In the genomic region with DNA sequence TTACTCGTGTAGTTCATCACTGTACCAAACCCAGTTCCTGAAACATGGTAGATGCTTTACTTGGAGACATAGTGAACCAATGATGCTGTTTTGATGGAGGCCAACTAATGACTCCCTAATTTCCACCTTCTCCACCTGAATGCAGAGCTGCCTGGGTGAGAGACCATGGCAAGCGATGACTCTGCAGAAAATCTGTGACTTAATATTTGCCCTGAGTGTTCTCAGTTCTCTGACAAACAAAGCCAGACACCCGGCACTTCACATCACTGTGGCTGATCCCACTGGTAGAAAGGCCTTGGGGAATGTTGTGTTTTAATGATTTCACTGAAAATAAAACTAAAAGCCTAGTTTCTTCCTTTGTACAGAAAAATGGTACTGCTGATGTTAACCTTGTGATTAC, we compare ENCODE assay signal across 21 cellular contexts. TPM values are rescaled to one million over a fixed set of nuclear protein-coding genes. Genes with fewer than 3 reads are reported as not detected.
DNase-seq lines count a peak whose midpoint lies in the region; ATAC-seq, FAIRE-seq and TF ChIP-seq lines count a peak whose summit lies in the region.
"Had no signal": no experiment of that assay in that cellular context is flagged by ENCODE, and none has a peak within 500 bp of the region (broad histone marks: within the 10 kb centered on the region; RNA-seq: fewer than 3 reads in every experiment).

No MANE protein-coding gene starts in this region.

- H4K91ac ChIP-seq in neuronal stem cell (ENCODE audit: low read depth, low read length, poor library complexity), result no peak overlapping the region

- H2BK5ac ChIP-seq in neuronal stem cell (ENCODE audit: low read length), result no peak overlapping the region

- TF ChIP-seq RAD21 in A549 (conservative IDR thresholded peaks at IDR 0.05 in 1 of 2, IDR thresholded peaks at IDR 0.05 in 1 of 2), result no peak

- no peak for TF ChIP-seq POLR2A in A549 (IDR thresholded peaks at IDR 0.05; ENCODE audit: low read length)

- ATAC-seq in A549, result no peak
- no peak for ATAC-seq in activated naive CD4-positive, alpha-beta T cell treated with anti-CD3 and anti-CD28 coated beads, Interleukin-2, amount 50 U/mL, for 72 hours
- ATAC-seq in HG03354 (IDR thresholded peaks at IDR 0.05; ENCODE audit: poor library complexity, severe bottlenecking, unreplicated experiment), result no peak
- ATAC-seq: GM12878 had no signal

- CTCF ChIA-PET in A549 (lab: Yijun Ruan, JAX), result interaction anchor here (0.6 kb wide), 1 partner anchor 980 kb away, joined by 3 read pairs; no protein-coding TSS in a partner anchor

- no peak overlapping the region for H4K8ac ChIP-seq in neuronal stem cell (ENCODE audit: low read depth, low read length)

- peak overlapping the region; percentile 40 for H2AFZ ChIP-seq in neuronal stem cell (ENCODE audit: low read length)
- H2AFZ ChIP-seq: GM23248 had no signal

- no peak overlapping the region for H3K23ac ChIP-seq in neuronal stem cell (ENCODE audit: low read depth, low read length, poor library complexity)

- H3K4ac ChIP-seq in neuronal stem cell (ENCODE audit: low read length), result no peak overlapping the region

- H3K27ac ChIP-seq in A549 (no peak overlapping the region), SJCRH30 (0 out of 2 replicates have a peak overlapping the region, but pooled peaks have one; percentile 4), neuronal stem cell (replicated peaks; ENCODE audit: low read length) (no peak overlapping the region)
- H3K27ac ChIP-seq: 22Rv1, BLaER1, GM23248, HL-60 had no signal

- no peak for TF ChIP-seq EP300 in A549 (IDR thresholded peaks at IDR 0.05)

- no peak overlapping the region for H3K14ac ChIP-seq in neuronal stem cell (ENCODE audit: low read length)

- H3K9me3 ChIP-seq in A549 (no peaks in the 10 kb centered on the region), SJCRH30 (replicated peaks) (no peaks in the 10 kb centered on the region), neuronal stem cell (replicated peaks in 1 of 2; ENCODE audit: control insufficient read depth in 2 of 2, insufficient read depth in 1 of 2, low read depth in 1 of 2, low read length in 2 of 2) (no peaks in the 10 kb centered on the region)
- H3K9me3 ChIP-seq: BLaER1 had no signal

- 41% methylated on average over 3 of the region's 3 CpGs for WGBS in A549 (ENCODE audit: missing lambda C conversion rate)
- no CpG with 5 or more reads among the region's 3 CpGs for WGBS in neuronal stem cell (ENCODE audit: extremely low coverage in 2 of 2, insufficient read length in 2 of 2, insufficient replicate concordance in 1 of 2), 2 donors

- no peak overlapping the region for H2AK5ac ChIP-seq in neuronal stem cell (ENCODE audit: low read depth, low read length)

- H3K4me2 ChIP-seq in A549, result no peak overlapping the region
- no peak overlapping the region for H3K4me2 ChIP-seq in neuronal stem cell (ENCODE audit: insufficient read depth, low read length, poor library complexity, severe bottlenecking)
- H3K4me2 ChIP-seq: BLaER1 had no signal

- H3K4me3 ChIP-seq in A549 (no peak overlapping the region), SJCRH30 (no peak overlapping the region), neuronal stem cell (ENCODE audit: low read length in 2 of 2) (no peak overlapping the region)
- H3K4me3 ChIP-seq: BLaER1, GM12878, GM23248 had no signal

- H2BK120ac ChIP-seq in neuronal stem cell (ENCODE audit: low read depth, low read length), result no peak overlapping the region

- no peaks in the 10 kb centered on the region for H3K27me3 ChIP-seq in SJCRH30
- H3K27me3 ChIP-seq in neuronal stem cell (ENCODE audit: control insufficient read depth in 3 of 3, insufficient read depth in 3 of 3, low read depth in 1 of 3, low read length in 3 of 3), result no peaks in the 10 kb centered on the region
- H3K27me3 ChIP-seq: BLaER1 had no signal

- H3K4me1 ChIP-seq in A549 (no peaks in the 10 kb centered on the region), SJCRH30 (no peaks in the 10 kb centered on the region), neuronal stem cell (ENCODE audit: control insufficient read depth in 2 of 2, insufficient read depth in 1 of 2, low read depth in 1 of 2, low read length in 2 of 2) (peaks cover 4 to 16% of the 10 kb centered on the region in 2 donors)
- H3K4me1 ChIP-seq: BLaER1 had no signal

- no peaks in the 10 kb centered on the region for H3K36me3 Mint-ChIP-seq in activated naive CD4-positive, alpha-beta T cell treated with anti-CD3 and anti-CD28 coated beads, Interleukin-2, amount 50 U/mL, for 72 hours
- H3K36me3 Mint-ChIP-seq: CD14-positive monocyte; CD4-positive, alpha-beta memory T cell had no signal

- H2BK15ac ChIP-seq in neuronal stem cell (ENCODE audit: low read length), result no peak overlapping the region

- no peak for FAIRE-seq in A549 (lab: Jason Lieb, UNC)
- FAIRE-seq: GM12878, H54 had no signal

- H3K18ac ChIP-seq in neuronal stem cell (ENCODE audit: low read length), result no peak overlapping the region

- POLR2A ChIA-PET in A549 (lab: Yijun Ruan, JAX), result no interaction called here

- H3K36me3 ChIP-seq in SJCRH30 (no peaks in the 10 kb centered on the region), neuronal stem cell (replicated peaks in 1 of 2; ENCODE audit: control insufficient read depth in 2 of 2, insufficient read depth in 2 of 2, low read length in 2 of 2) (no peaks in the 10 kb centered on the region)
- H3K36me3 ChIP-seq: BLaER1 had no signal

- H3K79me1 ChIP-seq in neuronal stem cell (ENCODE audit: low read depth, low read length), result no peaks in the 10 kb centered on the region

- H3K9ac ChIP-seq in neuronal stem cell (ENCODE audit: low read depth, low read length, poor library complexity), result no peak overlapping the region
- H3K9ac ChIP-seq: BLaER1, GM23248 had no signal

- no peak for TF ChIP-seq CTCF in A549 (IDR thresholded peaks at IDR 0.05)

- peaks cover 0 to 1% of the 10 kb centered on the region in 2 donors for H3K9me3 Mint-ChIP-seq in activated naive CD4-positive, alpha-beta T cell treated with anti-CD3 and anti-CD28 coated beads, Interleukin-2, amount 50 U/mL, for 72 hours

- H2BK12ac ChIP-seq in neuronal stem cell (ENCODE audit: low read length), result no peak overlapping the region

- peak; percentile 11 for DNase-seq in DMS53 (lab: John Stamatoyannopoulos, UW)
- no peak for DNase-seq in DMS53 treated with DMSO at 0.1 percent for 48 hours (lab: John Stamatoyannopoulos, UW; ENCODE audit: unreplicated experiment)
- no peak for DNase-seq in A549 (ENCODE audit: low read depth in 1 of 2, low spot score in 1 of 2)
- DNase-seq in SJCRH30, result peak in 1 of 2 experiments; percentile 13
- DNase-seq in neuronal stem cell (ENCODE audit: low spot score), result no peak
- no peak for DNase-seq in activated naive CD4-positive, alpha-beta T cell treated with anti-CD3 and anti-CD28 coated beads, Interleukin-2, amount 50 U/mL, for 72 hours (ENCODE audit: low spot score in 2 of 2)
- no peak for DNase-seq in T-helper 9 cell
- DNase-seq: CD4-positive, alpha-beta memory T cell; DMS153; DND-41; EL; GM23248; HCEC 1CT; IMR-90 had no signal

- H3K27ac Mint-ChIP-seq in activated naive CD4-positive, alpha-beta T cell treated with anti-CD3 and anti-CD28 coated beads, Interleukin-2, amount 50 U/mL, for 72 hours, result no peak overlapping the region
- H3K27ac Mint-ChIP-seq: CD14-positive monocyte; CD4-positive, alpha-beta memory T cell had no signal

TF ChIP-seq in A549, 52 proteins besides CTCF, POLR2A, EP300 and RAD21:
- TF ChIP-seq HOXB5 (CRISPR knock-in tag; IDR thresholded peaks at IDR 0.05) (no peak), NFE2L2 (conservative IDR thresholded peaks at IDR 0.05; ENCODE audit: low read length) (0 out of 2 replicates have a peak, but pooled peaks have one; percentile 19), MAFK (IDR thresholded peaks at IDR 0.05; ENCODE audit: partially characterized antibody) (peak; percentile 25), GATA3 (IDR thresholded peaks at IDR 0.05; ENCODE audit: borderline replicate concordance) (no peak), ZSCAN20 (CRISPR knock-in tag; IDR thresholded peaks at IDR 0.05) (no peak), HOXA7 (CRISPR knock-in tag; IDR thresholded peaks at IDR 0.05) (no peak), NPAS2 (CRISPR knock-in tag; IDR thresholded peaks at IDR 0.05; ENCODE audit: borderline replicate concordance) (no peak)
- TF ChIP-seq, protein P1, sequence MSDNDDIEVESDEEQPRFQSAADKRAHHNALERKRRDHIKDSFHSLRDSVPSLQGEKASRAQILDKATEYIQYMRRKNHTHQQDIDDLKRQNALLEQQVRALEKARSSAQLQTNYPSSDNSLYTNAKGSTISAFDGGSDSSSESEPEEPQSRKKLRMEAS (IDR thresholded peaks at IDR 0.05), result no peak
- TF ChIP-seq, protein P2, sequence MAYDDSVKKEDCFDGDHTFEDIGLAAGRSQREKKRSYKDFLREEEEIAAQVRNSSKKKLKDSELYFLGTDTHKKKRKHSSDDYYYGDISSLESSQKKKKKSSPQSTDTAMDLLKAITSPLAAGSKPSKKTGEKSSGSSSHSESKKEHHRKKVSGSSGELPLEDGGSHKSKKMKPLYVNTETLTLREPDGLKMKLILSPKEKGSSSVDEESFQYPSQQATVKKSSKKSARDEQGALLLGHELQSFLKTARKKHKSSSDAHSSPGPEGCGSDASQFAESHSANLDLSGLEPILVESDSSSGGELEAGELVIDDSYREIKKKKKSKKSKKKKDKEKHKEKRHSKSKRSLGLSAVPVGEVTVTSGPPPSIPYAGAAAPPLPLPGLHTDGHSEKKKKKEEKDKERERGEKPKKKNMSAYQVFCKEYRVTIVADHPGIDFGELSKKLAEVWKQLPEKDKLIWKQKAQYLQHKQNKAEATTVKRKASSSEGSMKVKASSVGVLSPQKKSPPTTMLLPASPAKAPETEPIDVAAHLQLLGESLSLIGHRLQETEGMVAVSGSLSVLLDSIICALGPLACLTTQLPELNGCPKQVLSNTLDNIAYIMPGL (CRISPR knock-in tag; IDR thresholded peaks at IDR 0.05; ENCODE audit: borderline replicate concordance), result no peak

RNA-seq across cellular contexts. Expression of a gene that starts 39.5 kb away (rescaled TPM):
- 40.3 and 42.2 TPM in 2 replicates for polyA plus RNA-seq in A549 (2011; rRNA removed)
- 5.6 and 6.0 TPM in 2 replicates for polyA plus RNA-seq in A549 (2012; cell fraction: cytosol; rRNA removed)
- 5.0 and 6.9 TPM in 2 replicates for polyA plus RNA-seq in A549 (2012; cell fraction: nucleus; rRNA removed)
- 21.0 to 23.0 TPM (median 22.3 TPM) in 3 replicates for polyA plus RNA-seq in A549 (2017; fragmentation: RNase III; extraction: RNeasy Plus Mini Kit Qiagen cat#74134 plus additional on column Dnase treatment)
- polyA minus RNA-seq in A549 (2011; rRNA and poly(A)+ RNA removed), result 53.1 and 62.0 TPM in 2 replicates
- total RNA-seq in SJCRH30 (2014; rRNA removed; shearing (Covaris generic)), result 95.1 and 111 TPM in 2 replicates
- polyA plus RNA-seq in neuronal stem cell (2013, experiment 1 of 2), result 66.1 TPM
- polyA plus RNA-seq in neuronal stem cell (2013, experiment 2 of 2), result 63.4 TPM
- 10 to 100 TPM; 91.7 to 91.8 TPM for total RNA-seq in activated naive CD4-positive, alpha-beta T cell treated with anti-CD3 and anti-CD28 coated beads, Interleukin-2, amount 50 U/mL, for 72 hours
